ENCODE assay signal across 18 cellular contexts in genomic region chr1:156069490-156070455, GRCh38. TPM values are rescaled to one million over a fixed set of nuclear protein-coding genes. Genes with fewer than 3 reads are reported as not detected.
DNase-seq lines count a peak whose midpoint lies in the region; FAIRE-seq and TF ChIP-seq lines count a peak whose summit lies in the region.
"Had no signal": no experiment of that assay in that cellular context is flagged by ENCODE, and none has a peak within 500 bp of the region (broad histone marks: within the 10 kb centered on the region; RNA-seq: fewer than 3 reads in every experiment).

No MANE protein-coding gene starts in this region.

- intact Hi-C loops in sigmoid colon (cut with DNase I) = no loop called here
- intact Hi-C loops in A673 (cut with micrococcal nuclease; ENCODE audit: unreplicated experiment) = loop anchor here (5.0 kb wide), 1 partner anchor 132 kb away; no protein-coding TSS in a partner anchor

- no peak overlapping the region for H3K27ac ChIP-seq in sigmoid colon
- H3K27ac ChIP-seq in A673 (ENCODE audit: low read depth, low read length, poor library complexity, severe bottlenecking) = no peak overlapping the region
- H3K27ac ChIP-seq: GM23248, left ventricle myocardium inferior, right atrium auricular region had no signal

- H3K9me3 Mint-ChIP-seq in chondrocyte (ENCODE audit: low read depth) = no peaks in the 10 kb centered on the region
- H3K9me3 Mint-ChIP-seq in nephron = no peaks in the 10 kb centered on the region
- H3K9me3 Mint-ChIP-seq: activated naive CD8-positive, alpha-beta T cell treated with anti-CD3 and anti-CD28 coated beads, Interleukin-2, amount 10 ng/mL, durations not matched to agents 7 days and 5 days; IgD-negative memory B cell had no signal

- CTCF ChIA-PET in A673 (lab: Charles Lee) = no interaction called here

- H3K36me3 ChIP-seq in MG63 (no peaks in the 10 kb centered on the region), sigmoid colon (no peaks in the 10 kb centered on the region), A673 (ENCODE audit: insufficient read depth, low read length, poor library complexity, severe bottlenecking) (peaks cover 5% of the 10 kb centered on the region)
- H3K36me3 ChIP-seq: left ventricle myocardium inferior, right atrium auricular region had no signal

- no peaks in the 10 kb centered on the region for H3K27me3 ChIP-seq in MG63
- peaks cover 0 to 13% (median 0%) of the 10 kb centered on the region in 3 donors for H3K27me3 ChIP-seq in sigmoid colon
- no peaks in the 10 kb centered on the region for H3K27me3 ChIP-seq in A673 (replicated peaks; ENCODE audit: insufficient read depth, low read depth, low read length, poor library complexity)
- H3K27me3 ChIP-seq: right atrium auricular region, upper lobe of left lung had no signal

- H3K4me1 Mint-ChIP-seq in chondrocyte (ENCODE audit: low read depth) (no peaks in the 10 kb centered on the region), nephron (peaks cover 42% of the 10 kb centered on the region)

- H3K36me3 Mint-ChIP-seq in chondrocyte (ENCODE audit: low read depth) = peaks cover 2% of the 10 kb centered on the region
- H3K36me3 Mint-ChIP-seq in nephron (ENCODE audit: low read depth) = peaks cover 26% of the 10 kb centered on the region
- H3K36me3 Mint-ChIP-seq: activated naive CD8-positive, alpha-beta T cell treated with anti-CD3 and anti-CD28 coated beads, Interleukin-2, amount 10 ng/mL, durations not matched to agents 7 days and 5 days; IgD-negative memory B cell had no signal

- BruUV-seq in A673 (replicated peaks; lab: Mats Ljungman, UMichigan) = no TSS peak

- TF ChIP-seq EP300 in sigmoid colon (IDR thresholded peaks at IDR 0.05) = no peak

- H3K4me3 Mint-ChIP-seq in chondrocyte (ENCODE audit: unreplicated experiment) (no peak overlapping the region), nephron (no peak overlapping the region)
- H3K4me3 Mint-ChIP-seq: activated naive CD8-positive, alpha-beta T cell treated with anti-CD3 and anti-CD28 coated beads, Interleukin-2, amount 10 ng/mL, durations not matched to agents 7 days and 5 days had no signal

- no peaks in the 10 kb centered on the region for H3K9me3 ChIP-seq in MG63
- no peaks in the 10 kb centered on the region for H3K9me3 ChIP-seq in sigmoid colon
- no peaks in the 10 kb centered on the region for H3K9me3 ChIP-seq in A673 (ENCODE audit: low read depth, low read length, poor library complexity, severe bottlenecking)
- H3K9me3 ChIP-seq: left ventricle myocardium inferior, right atrium auricular region, upper lobe of left lung had no signal

- DNase-seq in MG63 (peak; percentile 18), chondrocyte (ENCODE audit: low spot score) (no peak), sigmoid colon (no peak), A673 (ENCODE audit: low spot score) (no peak), frontal cortex (ENCODE audit: low spot score in 2 of 2) (no peak)
- DNase-seq: activated CD4-positive, alpha-beta T cell treated with anti-CD3 and anti-CD28 coated beads for 48 hours; activated naive CD8-positive, alpha-beta T cell treated with anti-CD3 and anti-CD28 coated beads, Interleukin-2, amount 10 ng/mL, durations not matched to agents 7 days and 5 days; cortex of kidney; DMS79; GM23248; left ventricle myocardium inferior; MM.1S; upper lobe of left lung had no signal

- H3K4me1 ChIP-seq in sigmoid colon (no peaks in the 10 kb centered on the region), A673 (ENCODE audit: insufficient read depth, low read length, poor library complexity, severe bottlenecking) (peaks cover 27% of the 10 kb centered on the region)
- H3K4me1 ChIP-seq: right atrium auricular region had no signal

- WGBS in sigmoid colon, 2 donors = 85 to 88% methylated on average over 3 of the region's 3 CpGs

- POLR2A ChIA-PET in A673 (lab: Charles Lee; ENCODE audit: low non-redundant PET) = no interaction called here

- H3K27me3 Mint-ChIP-seq in chondrocyte (ENCODE audit: low read depth) = no peaks in the 10 kb centered on the region
- H3K27me3 Mint-ChIP-seq in nephron (ENCODE audit: low read depth) = no peaks in the 10 kb centered on the region

- FAIRE-seq in frontal cortex (lab: Jason Lieb, UNC) = no peak

- H3K27ac Mint-ChIP-seq in chondrocyte (ENCODE audit: unreplicated experiment) (peak overlapping the region; percentile 2), nephron (peak overlapping the region in 2 of 3 experiments; percentile 48 to 51)
- H3K27ac Mint-ChIP-seq: activated naive CD8-positive, alpha-beta T cell treated with anti-CD3 and anti-CD28 coated beads, Interleukin-2, amount 10 ng/mL, durations not matched to agents 7 days and 5 days; IgD-negative memory B cell had no signal

- TF ChIP-seq POLR2A in sigmoid colon (IDR thresholded peaks at IDR 0.05) = no peak

- H3K4me3 ChIP-seq in MG63 = no peak overlapping the region
- no peak overlapping the region for H3K4me3 ChIP-seq in sigmoid colon
- H3K4me3 ChIP-seq in A673 (ENCODE audit: low read depth, low read length, poor library complexity, severe bottlenecking) = no peak overlapping the region
- H3K4me3 ChIP-seq: GM23248, left ventricle myocardium inferior, right atrium auricular region, upper lobe of left lung had no signal

- TF ChIP-seq CTCF in chondrocyte (IDR thresholded peaks at IDR 0.05) (no peak), nephron (IDR thresholded peaks at IDR 0.05; ENCODE audit: unreplicated experiment in 3 of 3) (no peak), sigmoid colon (IDR thresholded peaks at IDR 0.05) (no peak), A673 (conservative IDR thresholded peaks at IDR 0.05; ENCODE audit: low read depth, low read length) (no peak)

RNA-seq across cellular contexts. Expression of gene RAB25, which starts 8.8 kb away (rescaled TPM):
- not detected in 2 replicates for total RNA-seq in MG63 (2014; rRNA removed; shearing (Covaris generic); ENCODE audit: low replicate concordance)
- total RNA-seq in chondrocyte (not detected in 3 replicates), sigmoid colon (not detected), A673 (2021) (0.47 and 0.66 TPM in 2 replicates), frontal cortex (not detected)
- polyA plus RNA-seq in sigmoid colon = 100 to 1,000 TPM; 187 to 237 (median 201) TPM
- total RNA-seq: GM23248; left ventricle myocardium inferior; OCI-LY7; T-helper 1 cell treated with Interleukin-12 subunit alpha and Interleukin-12 subunit beta and Interleukin-4 antibody, amounts not matched to agents 30 ng/mL and 1 ng/mL, for 36 hours had no signal
- polyA plus RNA-seq: GM23248 had no signal

RNA-seq across cellular contexts. Expression of gene MEX3A, which starts 12.5 kb away (rescaled TPM):
- total RNA-seq in MG63 (2014; rRNA removed; shearing (Covaris generic); ENCODE audit: low replicate concordance) = 2.3 and 2.7 TPM in 2 replicates
- total RNA-seq in chondrocyte (11.7 to 12.7 TPM (median 12.0 TPM) in 3 replicates), sigmoid colon (under 1 TPM; 0.27 to 0.36 (median 0.30) TPM), A673 (2021) (90.0 and 92.5 TPM in 2 replicates), frontal cortex (43.2 TPM)
- 1 to 10 TPM in 1 of 3 donors, under 1 TPM in 2; 0.23 to 1.5 (median 0.60) TPM for polyA plus RNA-seq in sigmoid colon
- total RNA-seq: T-helper 1 cell treated with Interleukin-12 subunit alpha and Interleukin-12 subunit beta and Interleukin-4 antibody, amounts not matched to agents 30 ng/mL and 1 ng/mL, for 36 hours had no signal

RNA-seq across cellular contexts. Expression of gene LAMTOR2, which starts 15.2 kb away (rescaled TPM):
- 5.8 and 16.9 TPM in 2 replicates for total RNA-seq in MG63 (2014; rRNA removed; shearing (Covaris generic); ENCODE audit: low replicate concordance)
- total RNA-seq in chondrocyte (55.0 to 58.8 TPM (median 56.6 TPM) in 3 replicates), sigmoid colon (10 to 100 TPM; 55.4 to 86.4 (median 71.3) TPM), A673 (2021) (52.0 and 63.6 TPM in 2 replicates), frontal cortex (36.3 TPM)
- polyA plus RNA-seq in sigmoid colon = 100 to 1,000 TPM; 142 to 245 (median 199) TPM

RNA-seq across cellular contexts. Expression of gene UBQLN4, which starts 16.2 kb away (rescaled TPM):
- total RNA-seq in MG63 (2014; rRNA removed; shearing (Covaris generic); ENCODE audit: low replicate concordance) = 29.3 and 40.3 TPM in 2 replicates
- 29.3 to 32.9 TPM (median 30.2 TPM) in 3 replicates for total RNA-seq in chondrocyte
- total RNA-seq in sigmoid colon = 10 to 100 TPM; 13.9 to 23.6 (median 19.8) TPM
- polyA plus RNA-seq in sigmoid colon = 10 to 100 TPM; 11.4 to 21.5 (median 14.8) TPM
- total RNA-seq in A673 (2021) = 66.6 and 75.2 TPM in 2 replicates
- 28.5 TPM for total RNA-seq in frontal cortex

RNA-seq across cellular contexts. Expression of gene LMNA, which starts 44.7 kb away (rescaled TPM):
- total RNA-seq in MG63 (2014; rRNA removed; shearing (Covaris generic); ENCODE audit: low replicate concordance) = 1,337 and 1,568 TPM in 2 replicates
- 641 to 675 TPM (median 641 TPM) in 3 replicates for total RNA-seq in chondrocyte
- 100 to 1,000 TPM; 129 to 241 (median 196) TPM for total RNA-seq in sigmoid colon
- 100 to 1,000 TPM; 108 to 229 (median 142) TPM for polyA plus RNA-seq in sigmoid colon
- total RNA-seq in A673 (2021) = 204 and 225 TPM in 2 replicates
- 14.3 TPM for total RNA-seq in frontal cortex
